In genomic region chr10:131021967-131022366, GRCh38 we compare ENCODE assay signal across 24 cellular contexts.
"Had no signal": no experiment of that assay in that cellular context is flagged by ENCODE, and none has a peak within 500 bp of the region (broad histone marks: within the 10 kb centered on the region; RNA-seq: fewer than 3 reads in every experiment).

No MANE protein-coding gene starts in this region.

- ATAC-seq: activated CD8-positive, alpha-beta T cell treated with anti-CD3 and anti-CD28 coated beads for 36 hours; activated T-cell treated with anti-CD3 and anti-CD28 coated beads, Interleukin-2, amount 50 U/mL, for 72 hours; activated T-helper 17 cell treated with anti-CD3 and anti-CD28 coated beads, Interleukin-2, amount 50 U/mL, for 72 hours; K562 had no signal

- H3K9me3 ChIP-seq: SJCRH30 had no signal

- H3K27ac ChIP-seq: brain microvascular endothelial cell, SJCRH30, SK-N-MC had no signal

- FAIRE-seq: K562 had no signal

- H3K4me1 ChIP-seq: SJCRH30 had no signal

- H3K36me3 ChIP-seq: brain microvascular endothelial cell, SJCRH30 had no signal

- H3K4me3 ChIP-seq: K562, SJCRH30, SK-N-MC had no signal

- H3K27me3 ChIP-seq: brain microvascular endothelial cell, SJCRH30 had no signal

- DNase-seq: activated CD4-positive, alpha-beta T cell treated with anti-CD3 and anti-CD28 coated beads, Interleukin-2, amount 10 ng/mL, durations not matched to agents 24 days and 14 days; activated CD4-positive, alpha-beta T cell treated with anti-CD3 and anti-CD28 coated beads, Interleukin-2, amount 50 U/mL, for 4 hours; activated CD8-positive, alpha-beta T cell treated with anti-CD3 and anti-CD28 coated beads for 36 hours; activated naive CD4-positive, alpha-beta T cell; activated naive CD4-positive, alpha-beta T cell treated with anti-CD3 and anti-CD28 coated beads, Interleukin-2, amount 50 U/mL, for 16 hours; activated naive CD8-positive, alpha-beta T cell treated with anti-CD3 and anti-CD28 coated beads for 36 hours; activated T-cell treated with anti-CD3 and anti-CD28 coated beads, Interleukin-2, amount 50 U/mL, for 1 hour; activated T-cell treated with anti-CD3 and anti-CD28 coated beads, Interleukin-2, amount 50 U/mL, for 72 hours; amniotic stem cell; aorta; brain microvascular endothelial cell; NCI-H1436 treated with DMSO at 0.1 percent for 48 hours; NCI-H187 treated with DMSO at 0.1 percent for 48 hours; NCI-H2081; NCI-H226; NCI-H446 treated with DMSO at 0.1 percent for 48 hours; NCI-H524; NCI-H774; SHP77; SJCRH30; T1000 had no signal
